8 cellular contexts compared by ENCODE assay signal in the genomic region with DNA sequence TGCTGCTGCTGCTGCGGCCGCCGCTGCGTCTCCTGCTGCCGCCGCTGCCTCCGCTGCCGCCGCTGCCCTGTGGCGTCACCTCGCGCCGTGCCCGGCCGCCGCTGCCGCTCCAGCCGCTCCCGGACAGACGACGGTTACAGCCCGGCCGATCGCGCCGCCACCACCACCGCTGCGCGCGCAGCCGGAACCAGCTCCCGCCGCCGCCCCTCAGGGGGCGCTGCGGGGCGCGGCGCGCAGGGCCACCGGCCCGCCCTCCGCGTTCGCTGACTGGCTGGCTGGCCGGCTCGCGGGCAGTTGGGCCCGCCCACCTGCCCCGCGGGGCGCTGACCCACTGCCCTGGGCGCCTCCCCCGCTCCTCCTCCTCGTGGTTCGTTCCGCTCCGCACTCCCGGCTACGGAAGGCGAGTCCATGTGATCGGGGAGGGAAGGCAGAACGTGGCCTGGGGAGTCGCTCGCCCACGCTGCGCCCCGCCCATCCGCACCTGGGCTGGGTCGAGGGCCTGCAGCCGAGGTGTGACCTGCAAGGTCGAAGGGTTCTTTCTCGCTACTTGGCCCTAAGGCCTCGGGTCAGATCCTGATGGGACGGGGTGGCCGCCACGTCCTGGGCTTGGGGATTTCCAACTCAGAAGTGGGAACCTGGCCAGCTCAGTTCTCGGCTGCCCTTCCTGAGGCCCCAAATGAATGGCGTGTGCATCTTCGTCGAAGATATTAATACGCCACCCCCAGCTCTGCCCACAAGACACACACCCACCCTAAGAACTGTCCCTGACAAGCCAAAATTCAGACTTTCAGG. TPM values are rescaled to one million over a fixed set of nuclear protein-coding genes. Genes with fewer than 3 reads are reported as not detected.
DNase-seq lines count a peak whose midpoint lies in the region; ATAC-seq and TF ChIP-seq lines count a peak whose summit lies in the region.

A gene (minus strand): TSS at position 185 of the 792 bp plus-strand sequence. CDS start 19,303 bp downstream, outside the sequence.

- H3K36me3 Mint-ChIP-seq in WTC11: no peaks in the 10 kb centered on the region
- H3K36me3 Mint-ChIP-seq in immature natural killer cell: peaks cover 0 to 4% (median 0%) of the 10 kb centered on the region in 3 donors

- CTCF ChIA-PET in WTC11 (lab: Charles Lee): interaction anchor here (0.6 to 4.0 kb wide), 19 partner anchors 9 to 178 kb away, joined by 3 to 48 read pairs (median 4); a partner anchor contains a TSS

- H3K4me3 Mint-ChIP-seq in WTC11 (peak within 1 kb of the TSS; percentile 97), immature natural killer cell (peak within 1 kb of the TSS; percentile 96 to 100 (median 99))

- no peak for TF ChIP-seq CTCF in AG09309 (IDR thresholded peaks at IDR 0.05; ENCODE audit: control insufficient read depth, insufficient read depth, low read depth, low read length, missing control alignments)
- TF ChIP-seq CTCF in WTC11 (IDR thresholded peaks at IDR 0.05): no peak

- ATAC-seq in GM18870 (IDR thresholded peaks at IDR 0.05; ENCODE audit: unreplicated experiment): peak; percentile 45
- peak; percentile 76 for ATAC-seq in HG03108 (IDR thresholded peaks at IDR 0.05; ENCODE audit: unreplicated experiment)
- peak; percentile 94 for ATAC-seq in WTC11

- H3K27ac Mint-ChIP-seq in WTC11: peak within 1 kb of the TSS; percentile 55
- peak within 1 kb of the TSS; percentile 90 to 99 (median 97) for H3K27ac Mint-ChIP-seq in immature natural killer cell

- H3K27me3 Mint-ChIP-seq in WTC11 (ENCODE audit: low read depth) (peaks cover 14% of the 10 kb centered on the region), immature natural killer cell (ENCODE audit: low read depth in 3 of 3) (peaks cover 9 to 29% (median 18%) of the 10 kb centered on the region in 3 donors)

- H3K27ac ChIP-seq in caudate nucleus (ENCODE audit: low read depth, low read length): peak within 1 kb of the TSS; percentile 99

- DNase-seq in AG09309 (ENCODE audit: low read depth) (peak; percentile 68), NCI-H2196 (lab: John Stamatoyannopoulos, UW; ENCODE audit: unreplicated experiment) (peak; percentile 98), WTC11 (ENCODE audit: low spot score) (peak; percentile 97), caudate nucleus (lab: John Stamatoyannopoulos, UW) (peak in 59 of 61 donors; percentile 51 to 94 (median 87)), immature natural killer cell (peak; percentile 82 to 85 (median 83)), smooth muscle cell of the brain vasculature (ENCODE audit: low read depth, low spot score) (peak; percentile 77)

- peaks cover 53% of the 10 kb centered on the region for H3K4me1 Mint-ChIP-seq in WTC11
- peaks cover 85 to 89% of the 10 kb centered on the region in 2 donors for H3K4me1 Mint-ChIP-seq in immature natural killer cell

- POLR2A ChIA-PET in WTC11 (lab: Charles Lee): interaction anchor here (0.6 to 1.8 kb wide), 6 partner anchors 14 to 170 kb away, joined by 3 to 9 read pairs (median 6); a partner anchor contains a TSS

- H3K9me3 Mint-ChIP-seq in WTC11 (no peaks in the 10 kb centered on the region), immature natural killer cell (no peaks in the 10 kb centered on the region)

- peak within 1 kb of the TSS; percentile 90 for H3K4me3 ChIP-seq in AG09309 (ENCODE audit: control insufficient read depth, low read depth, low read length)

TF ChIP-seq in WTC11, 78 proteins besides CTCF, POLR2A, EP300 and RAD21 (continues in another document):
- no peak for TF ChIP-seq HMGA2 (CRISPR knock-in tag; IDR thresholded peaks at IDR 0.05)
- TF ChIP-seq, protein P1, sequence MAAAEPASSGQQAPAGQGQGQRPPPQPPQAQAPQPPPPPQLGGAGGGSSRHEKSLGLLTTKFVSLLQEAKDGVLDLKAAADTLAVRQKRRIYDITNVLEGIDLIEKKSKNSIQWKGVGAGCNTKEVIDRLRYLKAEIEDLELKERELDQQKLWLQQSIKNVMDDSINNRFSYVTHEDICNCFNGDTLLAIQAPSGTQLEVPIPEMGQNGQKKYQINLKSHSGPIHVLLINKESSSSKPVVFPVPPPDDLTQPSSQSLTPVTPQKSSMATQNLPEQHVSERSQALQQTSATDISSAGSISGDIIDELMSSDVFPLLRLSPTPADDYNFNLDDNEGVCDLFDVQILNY (CRISPR knock-in tag; IDR thresholded peaks at IDR 0.05): peak; percentile 98
- peak; percentile 74 for TF ChIP-seq NFYB (CRISPR knock-in tag; conservative IDR thresholded peaks at IDR 0.05; ENCODE audit: low read depth)
- TF ChIP-seq, protein P2, sequence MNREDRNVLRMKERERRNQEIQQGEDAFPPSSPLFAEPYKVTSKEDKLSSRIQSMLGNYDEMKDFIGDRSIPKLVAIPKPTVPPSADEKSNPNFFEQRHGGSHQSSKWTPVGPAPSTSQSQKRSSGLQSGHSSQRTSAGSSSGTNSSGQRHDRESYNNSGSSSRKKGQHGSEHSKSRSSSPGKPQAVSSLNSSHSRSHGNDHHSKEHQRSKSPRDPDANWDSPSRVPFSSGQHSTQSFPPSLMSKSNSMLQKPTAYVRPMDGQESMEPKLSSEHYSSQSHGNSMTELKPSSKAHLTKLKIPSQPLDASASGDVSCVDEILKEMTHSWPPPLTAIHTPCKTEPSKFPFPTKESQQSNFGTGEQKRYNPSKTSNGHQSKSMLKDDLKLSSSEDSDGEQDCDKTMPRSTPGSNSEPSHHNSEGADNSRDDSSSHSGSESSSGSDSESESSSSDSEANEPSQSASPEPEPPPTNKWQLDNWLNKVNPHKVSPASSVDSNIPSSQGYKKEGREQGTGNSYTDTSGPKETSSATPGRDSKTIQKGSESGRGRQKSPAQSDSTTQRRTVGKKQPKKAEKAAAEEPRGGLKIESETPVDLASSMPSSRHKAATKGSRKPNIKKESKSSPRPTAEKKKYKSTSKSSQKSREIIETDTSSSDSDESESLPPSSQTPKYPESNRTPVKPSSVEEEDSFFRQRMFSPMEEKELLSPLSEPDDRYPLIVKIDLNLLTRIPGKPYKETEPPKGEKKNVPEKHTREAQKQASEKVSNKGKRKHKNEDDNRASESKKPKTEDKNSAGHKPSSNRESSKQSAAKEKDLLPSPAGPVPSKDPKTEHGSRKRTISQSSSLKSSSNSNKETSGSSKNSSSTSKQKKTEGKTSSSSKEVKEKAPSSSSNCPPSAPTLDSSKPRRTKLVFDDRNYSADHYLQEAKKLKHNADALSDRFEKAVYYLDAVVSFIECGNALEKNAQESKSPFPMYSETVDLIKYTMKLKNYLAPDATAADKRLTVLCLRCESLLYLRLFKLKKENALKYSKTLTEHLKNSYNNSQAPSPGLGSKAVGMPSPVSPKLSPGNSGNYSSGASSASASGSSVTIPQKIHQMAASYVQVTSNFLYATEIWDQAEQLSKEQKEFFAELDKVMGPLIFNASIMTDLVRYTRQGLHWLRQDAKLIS (CRISPR knock-in tag; IDR thresholded peaks at IDR 0.05; ENCODE audit: borderline replicate concordance): peak; percentile 99
- TF ChIP-seq ZNF232 (CRISPR knock-in tag; IDR thresholded peaks at IDR 0.05): peak; percentile 99
- peak; percentile 90 for TF ChIP-seq NR2C2 (CRISPR knock-in tag; IDR thresholded peaks at IDR 0.05)
- no peak for TF ChIP-seq MXD4 (CRISPR knock-in tag; IDR thresholded peaks at IDR 0.05; ENCODE audit: borderline replicate concordance)
- TF ChIP-seq, protein P3, sequence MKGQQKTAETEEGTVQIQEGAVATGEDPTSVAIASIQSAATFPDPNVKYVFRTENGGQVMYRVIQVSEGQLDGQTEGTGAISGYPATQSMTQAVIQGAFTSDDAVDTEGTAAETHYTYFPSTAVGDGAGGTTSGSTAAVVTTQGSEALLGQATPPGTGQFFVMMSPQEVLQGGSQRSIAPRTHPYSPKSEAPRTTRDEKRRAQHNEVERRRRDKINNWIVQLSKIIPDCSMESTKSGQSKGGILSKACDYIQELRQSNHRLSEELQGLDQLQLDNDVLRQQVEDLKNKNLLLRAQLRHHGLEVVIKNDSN (CRISPR knock-in tag; IDR thresholded peaks at IDR 0.05): peak; percentile 93
- peak; percentile 100 for TF ChIP-seq SP1 (CRISPR knock-in tag; conservative IDR thresholded peaks at IDR 0.05)
- TF ChIP-seq, protein P4, sequence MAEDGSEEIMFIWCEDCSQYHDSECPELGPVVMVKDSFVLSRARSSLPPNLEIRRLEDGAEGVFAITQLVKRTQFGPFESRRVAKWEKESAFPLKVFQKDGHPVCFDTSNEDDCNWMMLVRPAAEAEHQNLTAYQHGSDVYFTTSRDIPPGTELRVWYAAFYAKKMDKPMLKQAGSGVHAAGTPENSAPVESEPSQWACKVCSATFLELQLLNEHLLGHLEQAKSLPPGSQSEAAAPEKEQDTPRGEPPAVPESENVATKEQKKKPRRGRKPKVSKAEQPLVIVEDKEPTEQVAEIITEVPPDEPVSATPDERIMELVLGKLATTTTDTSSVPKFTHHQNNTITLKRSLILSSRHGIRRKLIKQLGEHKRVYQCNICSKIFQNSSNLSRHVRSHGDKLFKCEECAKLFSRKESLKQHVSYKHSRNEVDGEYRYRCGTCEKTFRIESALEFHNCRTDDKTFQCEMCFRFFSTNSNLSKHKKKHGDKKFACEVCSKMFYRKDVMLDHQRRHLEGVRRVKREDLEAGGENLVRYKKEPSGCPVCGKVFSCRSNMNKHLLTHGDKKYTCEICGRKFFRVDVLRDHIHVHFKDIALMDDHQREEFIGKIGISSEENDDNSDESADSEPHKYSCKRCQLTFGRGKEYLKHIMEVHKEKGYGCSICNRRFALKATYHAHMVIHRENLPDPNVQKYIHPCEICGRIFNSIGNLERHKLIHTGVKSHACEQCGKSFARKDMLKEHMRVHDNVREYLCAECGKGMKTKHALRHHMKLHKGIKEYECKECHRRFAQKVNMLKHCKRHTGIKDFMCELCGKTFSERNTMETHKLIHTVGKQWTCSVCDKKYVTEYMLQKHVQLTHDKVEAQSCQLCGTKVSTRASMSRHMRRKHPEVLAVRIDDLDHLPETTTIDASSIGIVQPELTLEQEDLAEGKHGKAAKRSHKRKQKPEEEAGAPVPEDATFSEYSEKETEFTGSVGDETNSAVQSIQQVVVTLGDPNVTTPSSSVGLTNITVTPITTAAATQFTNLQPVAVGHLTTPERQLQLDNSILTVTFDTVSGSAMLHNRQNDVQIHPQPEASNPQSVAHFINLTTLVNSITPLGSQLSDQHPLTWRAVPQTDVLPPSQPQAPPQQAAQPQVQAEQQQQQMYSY (CRISPR knock-in tag; IDR thresholded peaks at IDR 0.05): peak; percentile 89

RNA-seq across cellular contexts. Expression of the gene that starts here (rescaled TPM):
- 147 to 172 TPM (median 150 TPM) in 3 replicates for total RNA-seq in WTC11 (2021)
- 100 to 1,000 TPM; 300 to 552 (median 460) TPM for polyA plus RNA-seq in immature natural killer cell

Comparison
In these comparisons a context has a peak if more than half of its experiments do, and no peak if none do; other contexts are left out.
1. Peak in every context shown above with its lines: DNase-seq, ATAC-seq, H3K4me3 ChIP-seq and H3K27ac ChIP-seq.